21 cellular contexts compared by ENCODE assay signal in genomic region chr5:116411101-116411571, GRCh38.
A peak's percentile ranks its signal among the peaks of the same experiment; 100 is the strongest.
DNase-seq lines count a peak whose midpoint lies in the region; ATAC-seq and TF ChIP-seq lines count a peak whose summit lies in the region.
"Had no signal": no experiment of that assay in that cellular context is flagged by ENCODE, and none has a peak within 500 bp of the region (broad histone marks: within the 10 kb centered on the region; RNA-seq: fewer than 3 reads in every experiment).

No MANE protein-coding gene starts in this region.

- H3K36me3 ChIP-seq in gastroesophageal sphincter (no peaks in the 10 kb centered on the region), left lung (no peaks in the 10 kb centered on the region), upper lobe of right lung (no peaks in the 10 kb centered on the region)

- no peak overlapping the region for H3K4me3 Mint-ChIP-seq in activated T-cell treated with anti-CD3 and anti-CD28 coated beads, Interleukin-2, amount 50 U/mL, for 72 hours
- H3K4me3 Mint-ChIP-seq: activated naive CD4-positive, alpha-beta T cell treated with anti-CD3 and anti-CD28 coated beads for 36 hours; activated T-cell treated with anti-CD3 and anti-CD28 coated beads, Interleukin-2, amount 50 U/mL, for 4 hours; B cell had no signal

- no peak for TF ChIP-seq CTCF in gastroesophageal sphincter (IDR thresholded peaks at IDR 0.05)
- no peak for TF ChIP-seq CTCF in left lung (IDR thresholded peaks at IDR 0.05)
- no peak for TF ChIP-seq CTCF in upper lobe of right lung (IDR thresholded peaks at IDR 0.05)

- H3K27me3 ChIP-seq in gastroesophageal sphincter: no peaks in the 10 kb centered on the region
- no peaks in the 10 kb centered on the region for H3K27me3 ChIP-seq in left lung
- no peaks in the 10 kb centered on the region for H3K27me3 ChIP-seq in upper lobe of right lung
- H3K27me3 ChIP-seq: spleen had no signal

- no peak for TF ChIP-seq EP300 in gastroesophageal sphincter (IDR thresholded peaks at IDR 0.05)

- no peak for TF ChIP-seq POLR2A in gastroesophageal sphincter (IDR thresholded peaks at IDR 0.05)

- peak; percentile 54 for ATAC-seq in gastroesophageal sphincter
- ATAC-seq in left lung: peak; percentile 45
- peak; percentile 9 for ATAC-seq in upper lobe of right lung
- no peak for ATAC-seq in GM18867 (IDR thresholded peaks at IDR 0.05; ENCODE audit: unreplicated experiment)
- no peak for ATAC-seq in activated T-cell treated with anti-CD3 and anti-CD28 coated beads, Interleukin-2, amount 50 U/mL, for 72 hours (replicated peaks in 1 of 2)
- ATAC-seq: activated CD4-positive, CD25-positive, alpha-beta regulatory T cell treated with anti-CD3 and anti-CD28 coated beads, Interleukin-2, amount 50 U/mL, for 24 hours; activated T-cell treated with anti-CD3 and anti-CD28 coated beads, Interleukin-2, amount 50 U/mL, for 4 hours had no signal

- no peak overlapping the region for H3K27ac ChIP-seq in gastroesophageal sphincter
- no peak overlapping the region for H3K27ac ChIP-seq in left lung
- H3K27ac ChIP-seq in upper lobe of right lung: no peak overlapping the region
- H3K27ac ChIP-seq: 22Rv1, RWPE1, spleen had no signal

- peaks cover 0 to 3% of the 10 kb centered on the region in 2 donors for H3K36me3 Mint-ChIP-seq in activated T-cell treated with anti-CD3 and anti-CD28 coated beads, Interleukin-2, amount 50 U/mL, for 72 hours (ENCODE audit: insufficient read depth in 2 of 2)

- intact Hi-C loops in left lung (cut with DNase I) (no loop called here), upper lobe of right lung (cut with DNase I) (no loop called here)

- no peaks in the 10 kb centered on the region for H3K4me1 Mint-ChIP-seq in activated T-cell treated with anti-CD3 and anti-CD28 coated beads, Interleukin-2, amount 50 U/mL, for 72 hours (ENCODE audit: low read depth)
- H3K4me1 Mint-ChIP-seq: B cell had no signal

- H3K4me3 ChIP-seq in gastroesophageal sphincter (no peak overlapping the region), left lung (no peak overlapping the region), upper lobe of right lung (no peak overlapping the region)
- H3K4me3 ChIP-seq: spleen had no signal

- peak; percentile 29 for DNase-seq in NCI-H82 (lab: John Stamatoyannopoulos, UW)
- DNase-seq in NCI-H82 treated with DMSO at 0.1 percent for 48 hours (lab: John Stamatoyannopoulos, UW; ENCODE audit: unreplicated experiment): no peak
- DNase-seq in left lung: peak in 1 of 2 donors; percentile 33
- DNase-seq in upper lobe of right lung: no peak
- no peak for DNase-seq in activated T-cell treated with anti-CD3 and anti-CD28 coated beads, Interleukin-2, amount 50 U/mL, for 72 hours
- DNase-seq in HPDE6-E6E7 (ENCODE audit: extremely low spot score): no peak
- DNase-seq: activated naive CD4-positive, alpha-beta T cell treated with anti-CD3 and anti-CD28 coated beads for 36 hours; activated T-cell treated with anti-CD3 and anti-CD28 coated beads, Interleukin-2, amount 50 U/mL, for 4 hours; HCEC 1CT; Kasumi-1; NCI-H1092 treated with DMSO at 0.1 percent for 48 hours; NCI-H2081; NCI-H510A; spleen; T1000 had no signal

- H3K9me3 ChIP-seq in gastroesophageal sphincter (no peaks in the 10 kb centered on the region), left lung (no peaks in the 10 kb centered on the region), upper lobe of right lung (no peaks in the 10 kb centered on the region)
- H3K9me3 ChIP-seq: spleen had no signal

- WGBS in gastroesophageal sphincter (ENCODE audit: low coverage in 1 of 2), 2 donors: 29 to 71% methylated on average over 3 to 5 of the region's 5 CpGs

- no peaks in the 10 kb centered on the region for H3K9me3 Mint-ChIP-seq in activated T-cell treated with anti-CD3 and anti-CD28 coated beads, Interleukin-2, amount 50 U/mL, for 72 hours
- H3K9me3 Mint-ChIP-seq: activated naive CD4-positive, alpha-beta T cell treated with anti-CD3 and anti-CD28 coated beads for 36 hours; activated T-cell treated with anti-CD3 and anti-CD28 coated beads, Interleukin-2, amount 50 U/mL, for 4 hours had no signal

- no peak overlapping the region for H3K27ac Mint-ChIP-seq in activated T-cell treated with anti-CD3 and anti-CD28 coated beads, Interleukin-2, amount 50 U/mL, for 72 hours
- H3K27ac Mint-ChIP-seq: activated naive CD4-positive, alpha-beta T cell treated with anti-CD3 and anti-CD28 coated beads for 36 hours; B cell had no signal

- H3K27me3 Mint-ChIP-seq in activated T-cell treated with anti-CD3 and anti-CD28 coated beads, Interleukin-2, amount 50 U/mL, for 72 hours (ENCODE audit: low read depth): no peaks in the 10 kb centered on the region
- H3K27me3 Mint-ChIP-seq: B cell had no signal

- H3K4me1 ChIP-seq in gastroesophageal sphincter (peaks cover 0 to 38% (median 0%) of the 10 kb centered on the region in 3 donors), left lung (peaks cover 0 to 6% of the 10 kb centered on the region in 2 donors), upper lobe of right lung (peaks cover 4% of the 10 kb centered on the region)
- H3K4me1 ChIP-seq: spleen had no signal

Comparison
In these comparisons a context has a peak if more than half of its experiments do, and no peak if none do; other contexts are left out.
1. ATAC-seq: peak in gastroesophageal sphincter (single experiment), left lung (single experiment) and upper lobe of right lung (single experiment); none in GM18867 (single experiment) and activated T-cell treated with anti-CD3 and anti-CD28 coated beads, Interleukin-2, amount 50 U/mL, for 72 hours (0 of 2).